ENCODE assay signal across 8 cellular contexts in genomic region chr7:135147341-135147898, GRCh38. TPM values are rescaled to one million over a fixed set of nuclear protein-coding genes. Genes with fewer than 3 reads are reported as not detected.
DNase-seq lines count a peak whose midpoint lies in the region; ATAC-seq and TF ChIP-seq lines count a peak whose summit lies in the region.

No MANE protein-coding gene starts in this region.

- TF ChIP-seq CTCF in fibroblast of pulmonary artery (IDR thresholded peaks at IDR 0.05; ENCODE audit: low read length, missing control alignments): no peak
- no peak for TF ChIP-seq CTCF in gastrocnemius medialis (IDR thresholded peaks at IDR 0.05 in 4 of 5, conservative IDR thresholded peaks at IDR 0.05 in 1 of 5)

- H3K4me3 ChIP-seq in fibroblast of pulmonary artery (replicated peaks; ENCODE audit: low read depth, low read length): peak overlapping the region; percentile 16
- peak overlapping the region; percentile 74 to 79 (median 78) for H3K4me3 ChIP-seq in gastrocnemius medialis

- H3K27me3 ChIP-seq in gastrocnemius medialis: no peaks in the 10 kb centered on the region

- ATAC-seq in GM21576 (IDR thresholded peaks at IDR 0.05; ENCODE audit: unreplicated experiment): peak; percentile 20
- peak; percentile 68 to 85 for ATAC-seq in gastrocnemius medialis

- H3K27ac ChIP-seq in gastrocnemius medialis: peak overlapping the region; percentile 96 to 99 (median 98)

- H3K9me3 ChIP-seq in gastrocnemius medialis: no peaks in the 10 kb centered on the region

- in situ Hi-C loops in SK-MEL-5 (cut with HindIII; ENCODE audit: low pct_unique_long_range_greater_than_20kb, low sequenced_read_pairs): no loop called here
- in situ Hi-C loops in gastrocnemius medialis (cut with MboI; ENCODE audit: low sequenced_read_pairs in 4 of 4): no loop called here

- peaks cover 0 to 11% of the 10 kb centered on the region in 2 donors for H3K36me3 ChIP-seq in gastrocnemius medialis

- H3K4me1 ChIP-seq in gastrocnemius medialis: peaks cover 38 to 46% of the 10 kb centered on the region in 2 donors

- intact Hi-C loops in gastrocnemius medialis (cut with DNase I; ENCODE audit: low total_unique reads): loop anchor here (1.0 to 10.0 kb wide), 6 partner anchors 23 to 1895 kb away; partner anchors contain the start of genes AGBL3, BPGM, CYREN and EXOC4

- DNase-seq in AG08396 (ENCODE audit: low spot score) (peak; percentile 39), SK-MEL-5 (ENCODE audit: low read depth, low spot score) (peak; percentile 50), fibroblast of pulmonary artery (ENCODE audit: low read depth) (peak; percentile 34), gastrocnemius medialis (peak in 1 of 2 donors; percentile 69), cerebellum (ENCODE audit: low spot score) (no peak), dedifferentiated amniotic fluid mesenchymal stem cell (ENCODE audit: extremely low spot score) (no peak), GOT3 (lab: John Stamatoyannopoulos, UW) (no peak)

- TF ChIP-seq POLR2A in gastrocnemius medialis (IDR thresholded peaks at IDR 0.05): peak in 1 of 2 donors; percentile 30

RNA-seq across cellular contexts. Expression of gene TMEM140, which starts 0.5 kb away (rescaled TPM):
- total RNA-seq in SK-MEL-5 (2014; rRNA removed; shearing (Covaris generic)): 18.3 and 21.2 TPM in 2 replicates
- 11.3 and 15.7 TPM in 2 replicates for polyA plus RNA-seq in SK-MEL-5 (2015; cell fraction: cytosol; rRNA removed)
- 2.3 and 4.7 TPM in 2 replicates for polyA plus RNA-seq in SK-MEL-5 (2015; cell fraction: nucleus; rRNA removed)
- total RNA-seq in gastrocnemius medialis (100 to 1,000 TPM; 116 to 179 (median 145) TPM), cerebellum (0.18 TPM)

RNA-seq across cellular contexts. Expression of gene CYREN, which starts 23.1 kb away (rescaled TPM):
- 84.8 and 87.6 TPM in 2 replicates for total RNA-seq in SK-MEL-5 (2014; rRNA removed; shearing (Covaris generic))
- polyA plus RNA-seq in SK-MEL-5 (2015; cell fraction: cytosol; rRNA removed): 77.3 and 81.5 TPM in 2 replicates
- polyA plus RNA-seq in SK-MEL-5 (2015; cell fraction: nucleus; rRNA removed): 70.6 and 85.2 TPM in 2 replicates
- total RNA-seq in gastrocnemius medialis (10 to 100 TPM; 11.8 to 51.5 (median 20.4) TPM), cerebellum (16.2 TPM)

Comparison
In these comparisons a context has a peak if more than half of its experiments do, and no peak if none do; other contexts are left out.
1. DNase-seq: peak in AG08396 (single experiment), SK-MEL-5 (single experiment) and fibroblast of pulmonary artery (single experiment); none in cerebellum (single experiment), dedifferentiated amniotic fluid mesenchymal stem cell (single experiment) and GOT3 (single experiment).
2. RNA of gene TMEM140, which starts 0.5 kb away (total RNA-seq): 116 to 179 TPM in gastrocnemius medialis and 18.3 to 21.2 TPM in SK-MEL-5; 0.18 TPM in cerebellum (single experiment); every median in the first group is over 10 times any median in the second.